8 cellular contexts compared by ENCODE assay signal in the genomic region with DNA sequence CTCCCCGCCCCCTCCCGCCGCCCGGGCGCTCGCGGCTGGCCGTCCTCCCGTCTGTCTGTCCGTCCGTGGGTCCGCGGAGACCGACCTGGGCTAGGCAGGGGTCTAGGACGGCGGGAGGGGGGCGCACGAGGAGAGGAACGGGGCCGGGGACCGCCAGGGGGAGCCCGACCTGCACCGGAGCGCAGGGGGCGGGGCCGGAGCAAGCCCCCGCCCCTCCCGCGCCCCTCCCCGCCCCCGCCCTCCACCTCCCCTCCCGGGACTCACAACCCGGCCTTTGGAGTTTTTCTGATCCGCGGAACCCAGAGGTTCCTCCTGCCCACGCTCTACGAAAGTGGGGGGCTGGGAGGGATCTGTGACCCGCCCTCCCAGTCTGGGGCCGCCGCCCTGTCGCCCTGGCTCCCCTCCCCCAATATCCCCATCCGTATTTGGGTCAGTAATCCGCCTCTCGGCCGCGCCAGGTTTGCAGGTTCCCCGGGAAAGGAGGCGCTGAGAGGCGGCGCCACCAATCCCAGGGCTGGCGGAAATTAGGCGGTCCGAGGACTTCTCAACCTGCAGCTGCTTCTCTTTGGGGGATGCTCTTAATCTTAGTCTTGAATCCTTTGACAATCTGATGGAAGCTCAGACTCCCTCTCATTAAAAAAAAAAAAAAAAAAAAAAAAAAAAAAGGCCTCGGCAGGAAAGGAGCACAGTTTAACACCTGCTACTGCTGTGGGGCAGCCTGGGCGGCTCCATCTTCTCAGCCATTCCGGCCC.
DNase-seq lines count a peak whose midpoint lies in the region; ATAC-seq and TF ChIP-seq lines count a peak whose summit lies in the region.

No MANE protein-coding gene starts in this region.

- H3K9me3 ChIP-seq in mucosa of stomach (ENCODE audit: control insufficient read depth, low read length), result no peaks in the 10 kb centered on the region

- DNase-seq in Ammon's horn (ENCODE audit: low spot score), result peak; percentile 72
- peak; percentile 54 for DNase-seq in HPDE6-E6E7 (ENCODE audit: extremely low spot score)
- peak; percentile 84 for DNase-seq in NCI-H774 (lab: John Stamatoyannopoulos, UW)
- peak; percentile 87 for DNase-seq in activated CD8-positive, alpha-beta memory T cell treated with anti-CD3 and anti-CD28 coated beads, Interleukin-2, amount 50 U/mL, for 4 hours
- peak; percentile 60 for DNase-seq in epithelial cell of esophagus (ENCODE audit: low read depth)
- DNase-seq in stimulated activated CD8-positive, alpha-beta memory T cell treated with anti-CD3 and anti-CD28 coated beads, Interleukin-4, amount 100 ng/mL, for 48 hours, result peak; percentile 87

- peak; percentile 36 for TF ChIP-seq CTCF in epithelial cell of esophagus (IDR thresholded peaks at IDR 0.05; ENCODE audit: insufficient read depth, low read depth, low read length, missing control alignments)

- peak overlapping the region; percentile 47 for H3K4me3 ChIP-seq in epithelial cell of esophagus (ENCODE audit: low read length)
- H3K4me3 ChIP-seq in mucosa of stomach (ENCODE audit: low read length), result no peak overlapping the region

- peak overlapping the region; percentile 36 for H3K9ac ChIP-seq in mucosa of stomach (ENCODE audit: low read length)

- no peaks in the 10 kb centered on the region for H3K4me1 ChIP-seq in mucosa of stomach (ENCODE audit: control insufficient read depth, insufficient read depth, low read length)

- no peaks in the 10 kb centered on the region for H3K36me3 ChIP-seq in mucosa of stomach (ENCODE audit: control insufficient read depth, insufficient read depth, low read length)

- ATAC-seq in GM19372 (IDR thresholded peaks at IDR 0.05; ENCODE audit: low read depth, unreplicated experiment), result peak; percentile 52

- H3K27me3 ChIP-seq in mucosa of stomach (ENCODE audit: control insufficient read depth, insufficient read depth, low read length), result no peaks in the 10 kb centered on the region
